Comparison of ENCODE assay signal across 8 cellular contexts in the genomic region with DNA sequence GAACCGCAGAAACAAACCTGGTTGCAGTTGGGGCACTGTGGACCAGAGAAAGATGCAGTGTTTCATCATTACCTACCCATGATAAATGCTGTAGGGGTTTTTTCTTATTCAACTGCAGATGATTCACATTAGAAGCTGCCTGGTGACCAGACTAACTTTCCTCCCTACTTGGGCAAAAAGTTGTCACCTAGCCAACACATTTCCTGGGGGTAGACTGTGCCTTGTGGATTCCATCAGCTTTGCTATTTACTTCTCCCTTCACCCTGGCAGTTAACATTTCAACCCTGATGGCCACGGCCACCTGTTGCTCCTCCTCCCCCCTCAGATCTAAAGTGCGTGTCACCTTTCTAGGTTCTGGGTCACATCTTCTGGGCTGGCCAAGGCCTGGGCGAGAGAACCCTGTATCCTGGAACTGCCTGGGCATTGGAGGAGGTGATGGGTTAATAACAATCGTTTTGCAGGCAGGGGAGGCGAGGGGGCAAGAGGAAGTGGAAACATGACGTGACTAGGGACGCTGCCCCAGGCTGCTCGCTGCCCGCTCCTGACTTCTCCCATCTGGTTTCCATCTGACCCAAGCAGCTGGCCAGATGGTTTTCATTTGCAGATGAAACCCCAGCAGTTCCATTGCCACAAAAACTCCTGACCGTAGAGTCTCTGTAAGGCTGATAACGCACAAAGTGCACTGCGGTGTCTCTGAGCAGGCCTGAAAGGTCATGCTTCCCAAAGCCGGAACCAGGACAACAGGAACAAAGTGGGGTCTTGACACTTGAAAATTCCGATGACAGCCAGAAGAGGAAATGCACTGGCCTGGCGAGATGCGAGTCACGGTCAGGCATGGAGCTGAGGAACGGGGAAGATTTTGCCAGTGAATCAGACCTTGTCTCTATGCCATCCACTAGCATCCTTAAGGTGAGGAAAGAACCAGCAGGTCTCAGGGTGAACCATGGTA. TPM values are rescaled to one million over a fixed set of nuclear protein-coding genes. Genes with fewer than 3 reads are reported as not detected.
DNase-seq lines count a peak whose midpoint lies in the region; ATAC-seq and TF ChIP-seq lines count a peak whose summit lies in the region.

No MANE protein-coding gene starts in this region.

- peak overlapping the region; percentile 17 for H3K4me3 Mint-ChIP-seq in activated CD8-positive, alpha-beta T cell treated with anti-CD3 and anti-CD28 coated beads, Interleukin-2, amount 10 ng/mL, durations not matched to agents 7 days and 5 days

- CTCF ChIA-PET in activated CD8-positive, alpha-beta T cell treated with anti-CD3 and anti-CD28 coated beads, Interleukin-2, amount 10 ng/mL, durations not matched to agents 7 days and 5 days (lab: Charles Lee), result interaction anchor here (0.9 to 1.3 kb wide), 2 partner anchors 32 to 202 kb away, joined by 3 to 4 read pairs; no protein-coding TSS in a partner anchor

- peak overlapping the region; percentile 77 for H3K27ac Mint-ChIP-seq in activated CD8-positive, alpha-beta T cell treated with anti-CD3 and anti-CD28 coated beads, Interleukin-2, amount 10 ng/mL, durations not matched to agents 7 days and 5 days

- peak; percentile 34 for ATAC-seq in activated CD8-positive, alpha-beta T cell treated with anti-CD3 and anti-CD28 coated beads, Interleukin-2, amount 10 ng/mL, durations not matched to agents 7 days and 5 days
- ATAC-seq in HG03432 (IDR thresholded peaks at IDR 0.05; ENCODE audit: unreplicated experiment) (no peak), HG02870 (IDR thresholded peaks at IDR 0.05; ENCODE audit: unreplicated experiment) (no peak)

- H3K36me3 Mint-ChIP-seq in activated CD8-positive, alpha-beta T cell treated with anti-CD3 and anti-CD28 coated beads, Interleukin-2, amount 10 ng/mL, durations not matched to agents 7 days and 5 days (ENCODE audit: low read depth), result peaks cover 45% of the 10 kb centered on the region

- peak overlapping the region; percentile 68 to 89 for H3K27ac ChIP-seq in ovary

- POLR2A ChIA-PET in activated CD8-positive, alpha-beta T cell treated with anti-CD3 and anti-CD28 coated beads, Interleukin-2, amount 10 ng/mL, durations not matched to agents 7 days and 5 days (lab: Charles Lee), result interaction anchor here (0.8 to 1.6 kb wide), 4 partner anchors 13 to 38 kb away, joined by 3 to 6 read pairs (median 4); a partner anchor contains a TSS

- TF ChIP-seq POLR2A in ovary (IDR thresholded peaks at IDR 0.05), result no peak

- no peaks in the 10 kb centered on the region for H3K27me3 Mint-ChIP-seq in activated CD8-positive, alpha-beta T cell treated with anti-CD3 and anti-CD28 coated beads, Interleukin-2, amount 10 ng/mL, durations not matched to agents 7 days and 5 days (ENCODE audit: low read depth)

- peaks cover 56% of the 10 kb centered on the region for H3K4me1 ChIP-seq in ovary (ENCODE audit: insufficient read depth)

- H3K9me3 Mint-ChIP-seq in activated CD8-positive, alpha-beta T cell treated with anti-CD3 and anti-CD28 coated beads, Interleukin-2, amount 10 ng/mL, durations not matched to agents 7 days and 5 days (ENCODE audit: insufficient read depth), result no peaks in the 10 kb centered on the region

- intact Hi-C loops in ovary (cut with DNase I), result loop anchor here in 1 of 4 donors (10.0 kb wide), 1 partner anchor 54 kb away; no protein-coding TSS in a partner anchor

- H3K4me1 Mint-ChIP-seq in activated CD8-positive, alpha-beta T cell treated with anti-CD3 and anti-CD28 coated beads, Interleukin-2, amount 10 ng/mL, durations not matched to agents 7 days and 5 days (ENCODE audit: low read depth), result peaks cover 69% of the 10 kb centered on the region

- H3K27me3 ChIP-seq in ovary, result no peaks in the 10 kb centered on the region

- TF ChIP-seq EP300 in ovary (IDR thresholded peaks at IDR 0.05), result no peak

- no peak for TF ChIP-seq CTCF in ovary (IDR thresholded peaks at IDR 0.05)

- H3K36me3 ChIP-seq in ovary, result no peaks in the 10 kb centered on the region

- H3K9me3 ChIP-seq in ovary, result no peaks in the 10 kb centered on the region

- no peak overlapping the region for H3K4me3 ChIP-seq in ovary

- 22 to 28% (median 28%) methylated on average over 19 of the region's 19 CpGs for WGBS in ovary, 3 donors

- DNase-seq in NOMO-1 treated with DMSO at 0.1 percent for 48 hours (lab: John Stamatoyannopoulos, UW; ENCODE audit: unreplicated experiment) (peak; percentile 18), NOMO-1 treated with dmso at 0.1 percent for 144 hours (lab: John Stamatoyannopoulos, UW; ENCODE audit: unreplicated experiment) (no peak), fibroblast of the conjunctiva (ENCODE audit: low read depth) (peak; percentile 88), ovary (peak in 4 of 5 donors; percentile 58 to 71 (median 62)), NCI-H2196 (lab: John Stamatoyannopoulos, UW; ENCODE audit: unreplicated experiment) (no peak)
- DNase-seq in activated CD8-positive, alpha-beta T cell treated with anti-CD3 and anti-CD28 coated beads, Interleukin-2, amount 10 ng/mL, durations not matched to agents 7 days and 5 days, result no peak

RNA-seq across cellular contexts. Expression of a gene that starts 36.6 kb away (rescaled TPM):
- 100 to 1,000 TPM; 492 to 518 TPM for total RNA-seq in activated CD8-positive, alpha-beta T cell treated with anti-CD3 and anti-CD28 coated beads, Interleukin-2, amount 10 ng/mL, durations not matched to agents 7 days and 5 days
- total RNA-seq in ovary, result 100 to 1,000 TPM in 5 of 7 donors, 10 to 100 TPM in 2; 85.0 to 347 (median 258) TPM
- 100 to 1,000 TPM; 253 to 391 TPM for polyA plus RNA-seq in ovary

Comparison
In these comparisons a context has a peak if more than half of its experiments do, and no peak if none do; other contexts are left out.
1. DNase-seq: peak in NOMO-1 treated with DMSO at 0.1 percent for 48 hours (single experiment), fibroblast of the conjunctiva (single experiment) and ovary (4 of 5); none in NOMO-1 treated with dmso at 0.1 percent for 144 hours (single experiment), activated CD8-positive, alpha-beta T cell treated with anti-CD3 and anti-CD28 coated beads, Interleukin-2, amount 10 ng/mL, durations not matched to agents 7 days and 5 days (single experiment) and NCI-H2196 (single experiment).